1 cellular context compared by ENCODE assay signal in the genomic region with DNA sequence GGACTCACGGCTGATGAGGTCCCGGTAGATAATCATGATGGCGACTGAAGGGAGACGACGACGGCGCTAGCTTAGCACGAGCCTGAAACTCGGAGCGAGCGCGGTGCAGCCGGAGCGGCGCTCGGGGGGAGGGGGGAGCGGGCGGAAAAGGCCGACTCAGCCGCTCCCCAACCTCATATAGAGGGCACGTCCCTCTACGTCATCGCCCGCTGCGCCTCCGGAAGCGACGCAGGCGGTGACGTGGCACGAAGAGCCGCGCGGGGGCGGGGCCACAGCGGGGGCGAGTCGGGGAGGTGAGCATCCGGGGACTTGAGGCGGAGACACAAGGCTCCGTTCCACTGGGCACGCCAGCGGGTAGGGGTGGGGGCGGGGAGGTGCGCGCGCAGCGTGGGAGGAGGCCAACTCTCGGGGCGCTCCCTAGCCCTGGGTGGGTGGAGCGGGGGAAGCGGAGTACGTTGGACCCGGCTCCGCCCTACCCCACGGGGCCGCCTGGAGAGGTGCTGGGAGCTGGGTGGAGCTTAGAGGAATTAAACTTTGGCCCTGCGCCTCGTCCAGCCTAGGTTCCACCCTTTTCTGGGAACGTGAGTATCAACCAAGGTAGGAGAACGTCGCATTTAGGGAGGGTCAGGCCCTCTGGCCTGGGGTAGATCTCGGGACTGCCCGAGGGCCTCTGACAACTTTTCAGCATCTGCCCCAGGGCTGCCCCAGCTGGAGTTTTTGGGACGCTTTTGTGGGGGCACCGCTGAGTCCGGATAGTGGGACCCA.
TF ChIP-seq lines count a peak whose summit lies in the region.

A gene (minus strand): TSS at position 150 of the 765 bp plus-strand sequence. CDS start 114 bp downstream, at position 36.

TF ChIP-seq in HepG2, 621 proteins besides CTCF, POLR2A, EP300 and RAD21 (continued from another document and continues in another):
- TF ChIP-seq, protein P1, sequence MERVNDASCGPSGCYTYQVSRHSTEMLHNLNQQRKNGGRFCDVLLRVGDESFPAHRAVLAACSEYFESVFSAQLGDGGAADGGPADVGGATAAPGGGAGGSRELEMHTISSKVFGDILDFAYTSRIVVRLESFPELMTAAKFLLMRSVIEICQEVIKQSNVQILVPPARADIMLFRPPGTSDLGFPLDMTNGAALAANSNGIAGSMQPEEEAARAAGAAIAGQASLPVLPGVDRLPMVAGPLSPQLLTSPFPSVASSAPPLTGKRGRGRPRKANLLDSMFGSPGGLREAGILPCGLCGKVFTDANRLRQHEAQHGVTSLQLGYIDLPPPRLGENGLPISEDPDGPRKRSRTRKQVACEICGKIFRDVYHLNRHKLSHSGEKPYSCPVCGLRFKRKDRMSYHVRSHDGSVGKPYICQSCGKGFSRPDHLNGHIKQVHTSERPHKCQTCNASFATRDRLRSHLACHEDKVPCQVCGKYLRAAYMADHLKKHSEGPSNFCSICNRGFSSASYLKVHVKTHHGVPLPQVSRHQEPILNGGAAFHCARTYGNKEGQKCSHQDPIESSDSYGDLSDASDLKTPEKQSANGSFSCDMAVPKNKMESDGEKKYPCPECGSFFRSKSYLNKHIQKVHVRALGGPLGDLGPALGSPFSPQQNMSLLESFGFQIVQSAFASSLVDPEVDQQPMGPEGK (CRISPR knock-in tag; IDR thresholded peaks at IDR 0.05), result peak; percentile 87
- TF ChIP-seq PAWR (CRISPR knock-in tag; IDR thresholded peaks at IDR 0.05; ENCODE audit: borderline replicate concordance), result 0 out of 2 replicates have a peak, but pooled peaks have one; percentile 50
- no peak for TF ChIP-seq SNAI1 (CRISPR knock-in tag; IDR thresholded peaks at IDR 0.05; ENCODE audit: borderline replicate concordance)
- TF ChIP-seq, protein P2, sequence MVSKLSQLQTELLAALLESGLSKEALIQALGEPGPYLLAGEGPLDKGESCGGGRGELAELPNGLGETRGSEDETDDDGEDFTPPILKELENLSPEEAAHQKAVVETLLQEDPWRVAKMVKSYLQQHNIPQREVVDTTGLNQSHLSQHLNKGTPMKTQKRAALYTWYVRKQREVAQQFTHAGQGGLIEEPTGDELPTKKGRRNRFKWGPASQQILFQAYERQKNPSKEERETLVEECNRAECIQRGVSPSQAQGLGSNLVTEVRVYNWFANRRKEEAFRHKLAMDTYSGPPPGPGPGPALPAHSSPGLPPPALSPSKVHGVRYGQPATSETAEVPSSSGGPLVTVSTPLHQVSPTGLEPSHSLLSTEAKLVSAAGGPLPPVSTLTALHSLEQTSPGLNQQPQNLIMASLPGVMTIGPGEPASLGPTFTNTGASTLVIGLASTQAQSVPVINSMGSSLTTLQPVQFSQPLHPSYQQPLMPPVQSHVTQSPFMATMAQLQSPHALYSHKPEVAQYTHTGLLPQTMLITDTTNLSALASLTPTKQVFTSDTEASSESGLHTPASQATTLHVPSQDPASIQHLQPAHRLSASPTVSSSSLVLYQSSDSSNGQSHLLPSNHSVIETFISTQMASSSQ (IDR thresholded peaks at IDR 0.05; ENCODE audit: low read depth), result 0 out of 2 replicates have a peak, but pooled peaks have one; percentile 23
- TF ChIP-seq, protein P2 (CRISPR knock-in tag; IDR thresholded peaks at IDR 0.05; ENCODE audit: borderline replicate concordance), result peak; percentile 42; the same call in 1 of the 2 replicates
- TF ChIP-seq, protein P3, sequence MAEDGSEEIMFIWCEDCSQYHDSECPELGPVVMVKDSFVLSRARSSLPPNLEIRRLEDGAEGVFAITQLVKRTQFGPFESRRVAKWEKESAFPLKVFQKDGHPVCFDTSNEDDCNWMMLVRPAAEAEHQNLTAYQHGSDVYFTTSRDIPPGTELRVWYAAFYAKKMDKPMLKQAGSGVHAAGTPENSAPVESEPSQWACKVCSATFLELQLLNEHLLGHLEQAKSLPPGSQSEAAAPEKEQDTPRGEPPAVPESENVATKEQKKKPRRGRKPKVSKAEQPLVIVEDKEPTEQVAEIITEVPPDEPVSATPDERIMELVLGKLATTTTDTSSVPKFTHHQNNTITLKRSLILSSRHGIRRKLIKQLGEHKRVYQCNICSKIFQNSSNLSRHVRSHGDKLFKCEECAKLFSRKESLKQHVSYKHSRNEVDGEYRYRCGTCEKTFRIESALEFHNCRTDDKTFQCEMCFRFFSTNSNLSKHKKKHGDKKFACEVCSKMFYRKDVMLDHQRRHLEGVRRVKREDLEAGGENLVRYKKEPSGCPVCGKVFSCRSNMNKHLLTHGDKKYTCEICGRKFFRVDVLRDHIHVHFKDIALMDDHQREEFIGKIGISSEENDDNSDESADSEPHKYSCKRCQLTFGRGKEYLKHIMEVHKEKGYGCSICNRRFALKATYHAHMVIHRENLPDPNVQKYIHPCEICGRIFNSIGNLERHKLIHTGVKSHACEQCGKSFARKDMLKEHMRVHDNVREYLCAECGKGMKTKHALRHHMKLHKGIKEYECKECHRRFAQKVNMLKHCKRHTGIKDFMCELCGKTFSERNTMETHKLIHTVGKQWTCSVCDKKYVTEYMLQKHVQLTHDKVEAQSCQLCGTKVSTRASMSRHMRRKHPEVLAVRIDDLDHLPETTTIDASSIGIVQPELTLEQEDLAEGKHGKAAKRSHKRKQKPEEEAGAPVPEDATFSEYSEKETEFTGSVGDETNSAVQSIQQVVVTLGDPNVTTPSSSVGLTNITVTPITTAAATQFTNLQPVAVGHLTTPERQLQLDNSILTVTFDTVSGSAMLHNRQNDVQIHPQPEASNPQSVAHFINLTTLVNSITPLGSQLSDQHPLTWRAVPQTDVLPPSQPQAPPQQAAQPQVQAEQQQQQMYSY (CRISPR knock-in tag; IDR thresholded peaks at IDR 0.05), result no peak
- TF ChIP-seq KMT2B (CRISPR knock-in tag; IDR thresholded peaks at IDR 0.05), result peak; percentile 46
- TF ChIP-seq, protein P4, sequence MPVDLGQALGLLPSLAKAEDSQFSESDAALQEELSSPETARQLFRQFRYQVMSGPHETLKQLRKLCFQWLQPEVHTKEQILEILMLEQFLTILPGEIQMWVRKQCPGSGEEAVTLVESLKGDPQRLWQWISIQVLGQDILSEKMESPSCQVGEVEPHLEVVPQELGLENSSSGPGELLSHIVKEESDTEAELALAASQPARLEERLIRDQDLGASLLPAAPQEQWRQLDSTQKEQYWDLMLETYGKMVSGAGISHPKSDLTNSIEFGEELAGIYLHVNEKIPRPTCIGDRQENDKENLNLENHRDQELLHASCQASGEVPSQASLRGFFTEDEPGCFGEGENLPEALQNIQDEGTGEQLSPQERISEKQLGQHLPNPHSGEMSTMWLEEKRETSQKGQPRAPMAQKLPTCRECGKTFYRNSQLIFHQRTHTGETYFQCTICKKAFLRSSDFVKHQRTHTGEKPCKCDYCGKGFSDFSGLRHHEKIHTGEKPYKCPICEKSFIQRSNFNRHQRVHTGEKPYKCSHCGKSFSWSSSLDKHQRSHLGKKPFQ (CRISPR knock-in tag; IDR thresholded peaks at IDR 0.05; ENCODE audit: insufficient replicate concordance), result peak; percentile 69
- TF ChIP-seq, protein P5, sequence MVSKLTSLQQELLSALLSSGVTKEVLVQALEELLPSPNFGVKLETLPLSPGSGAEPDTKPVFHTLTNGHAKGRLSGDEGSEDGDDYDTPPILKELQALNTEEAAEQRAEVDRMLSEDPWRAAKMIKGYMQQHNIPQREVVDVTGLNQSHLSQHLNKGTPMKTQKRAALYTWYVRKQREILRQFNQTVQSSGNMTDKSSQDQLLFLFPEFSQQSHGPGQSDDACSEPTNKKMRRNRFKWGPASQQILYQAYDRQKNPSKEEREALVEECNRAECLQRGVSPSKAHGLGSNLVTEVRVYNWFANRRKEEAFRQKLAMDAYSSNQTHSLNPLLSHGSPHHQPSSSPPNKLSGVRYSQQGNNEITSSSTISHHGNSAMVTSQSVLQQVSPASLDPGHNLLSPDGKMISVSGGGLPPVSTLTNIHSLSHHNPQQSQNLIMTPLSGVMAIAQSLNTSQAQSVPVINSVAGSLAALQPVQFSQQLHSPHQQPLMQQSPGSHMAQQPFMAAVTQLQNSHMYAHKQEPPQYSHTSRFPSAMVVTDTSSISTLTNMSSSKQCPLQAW (CRISPR knock-in tag; IDR thresholded peaks at IDR 0.05), result peak; percentile 66; the same call in 1 of the 2 replicates
- TF ChIP-seq ZNF670 (CRISPR knock-in tag; IDR thresholded peaks at IDR 0.05; ENCODE audit: borderline replicate concordance), result peak; percentile 63; the same call in 1 of the 2 replicates
- TF ChIP-seq HNRNPK (IDR thresholded peaks at IDR 0.05; ENCODE audit: low read depth, low read length, poor library complexity, severe bottlenecking), result peak; percentile 83
- TF ChIP-seq ZNF510 (CRISPR knock-in tag; IDR thresholded peaks at IDR 0.05; ENCODE audit: low read depth), result 0 out of 2 replicates have a peak, but pooled peaks have one; percentile 43
- peak; percentile 1; the same call in 1 of the 2 replicates for TF ChIP-seq ZNF616 (CRISPR knock-in tag; IDR thresholded peaks at IDR 0.05; ENCODE audit: low read depth)
- TF ChIP-seq ZNF605 (CRISPR knock-in tag; IDR thresholded peaks at IDR 0.05), result peak; percentile 84
- TF ChIP-seq SOX13 (IDR thresholded peaks at IDR 0.05), result no peak
- peak in 1 of 2 experiments; percentile 11; a peak in 1 of 4 replicates for TF ChIP-seq SOX13 (CRISPR knock-in tag; conservative IDR thresholded peaks at IDR 0.05 in 1 of 2, IDR thresholded peaks at IDR 0.05 in 1 of 2)
- TF ChIP-seq, protein P6, sequence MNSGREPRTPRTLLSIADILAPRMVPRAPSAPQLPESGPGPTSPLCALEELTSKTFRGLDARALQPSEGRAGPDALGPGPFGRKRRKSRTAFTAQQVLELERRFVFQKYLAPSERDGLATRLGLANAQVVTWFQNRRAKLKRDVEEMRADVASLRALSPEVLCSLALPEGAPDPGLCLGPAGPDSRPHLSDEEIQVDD (CRISPR knock-in tag; IDR thresholded peaks at IDR 0.05; ENCODE audit: borderline replicate concordance), result no peak
- TF ChIP-seq, protein P7, sequence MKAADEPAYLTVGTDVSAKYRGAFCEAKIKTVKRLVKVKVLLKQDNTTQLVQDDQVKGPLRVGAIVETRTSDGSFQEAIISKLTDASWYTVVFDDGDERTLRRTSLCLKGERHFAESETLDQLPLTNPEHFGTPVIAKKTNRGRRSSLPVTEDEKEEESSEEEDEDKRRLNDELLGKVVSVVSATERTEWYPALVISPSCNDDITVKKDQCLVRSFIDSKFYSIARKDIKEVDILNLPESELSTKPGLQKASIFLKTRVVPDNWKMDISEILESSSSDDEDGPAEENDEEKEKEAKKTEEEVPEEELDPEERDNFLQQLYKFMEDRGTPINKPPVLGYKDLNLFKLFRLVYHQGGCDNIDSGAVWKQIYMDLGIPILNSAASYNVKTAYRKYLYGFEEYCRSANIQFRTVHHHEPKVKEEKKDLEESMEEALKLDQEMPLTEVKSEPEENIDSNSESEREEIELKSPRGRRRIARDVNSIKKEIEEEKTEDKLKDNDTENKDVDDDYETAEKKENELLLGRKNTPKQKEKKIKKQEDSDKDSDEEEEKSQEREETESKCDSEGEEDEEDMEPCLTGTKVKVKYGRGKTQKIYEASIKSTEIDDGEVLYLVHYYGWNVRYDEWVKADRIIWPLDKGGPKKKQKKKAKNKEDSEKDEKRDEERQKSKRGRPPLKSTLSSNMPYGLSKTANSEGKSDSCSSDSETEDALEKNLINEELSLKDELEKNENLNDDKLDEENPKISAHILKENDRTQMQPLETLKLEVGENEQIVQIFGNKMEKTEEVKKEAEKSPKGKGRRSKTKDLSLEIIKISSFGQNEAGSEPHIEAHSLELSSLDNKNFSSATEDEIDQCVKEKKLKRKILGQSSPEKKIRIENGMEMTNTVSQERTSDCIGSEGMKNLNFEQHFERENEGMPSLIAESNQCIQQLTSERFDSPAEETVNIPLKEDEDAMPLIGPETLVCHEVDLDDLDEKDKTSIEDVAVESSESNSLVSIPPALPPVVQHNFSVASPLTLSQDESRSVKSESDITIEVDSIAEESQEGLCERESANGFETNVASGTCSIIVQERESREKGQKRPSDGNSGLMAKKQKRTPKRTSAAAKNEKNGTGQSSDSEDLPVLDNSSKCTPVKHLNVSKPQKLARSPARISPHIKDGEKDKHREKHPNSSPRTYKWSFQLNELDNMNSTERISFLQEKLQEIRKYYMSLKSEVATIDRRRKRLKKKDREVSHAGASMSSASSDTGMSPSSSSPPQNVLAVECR (CRISPR knock-in tag; IDR thresholded peaks at IDR 0.05; ENCODE audit: borderline replicate concordance), result peak; percentile 76; the same call in 1 of the 2 replicates
- TF ChIP-seq, protein P8, sequence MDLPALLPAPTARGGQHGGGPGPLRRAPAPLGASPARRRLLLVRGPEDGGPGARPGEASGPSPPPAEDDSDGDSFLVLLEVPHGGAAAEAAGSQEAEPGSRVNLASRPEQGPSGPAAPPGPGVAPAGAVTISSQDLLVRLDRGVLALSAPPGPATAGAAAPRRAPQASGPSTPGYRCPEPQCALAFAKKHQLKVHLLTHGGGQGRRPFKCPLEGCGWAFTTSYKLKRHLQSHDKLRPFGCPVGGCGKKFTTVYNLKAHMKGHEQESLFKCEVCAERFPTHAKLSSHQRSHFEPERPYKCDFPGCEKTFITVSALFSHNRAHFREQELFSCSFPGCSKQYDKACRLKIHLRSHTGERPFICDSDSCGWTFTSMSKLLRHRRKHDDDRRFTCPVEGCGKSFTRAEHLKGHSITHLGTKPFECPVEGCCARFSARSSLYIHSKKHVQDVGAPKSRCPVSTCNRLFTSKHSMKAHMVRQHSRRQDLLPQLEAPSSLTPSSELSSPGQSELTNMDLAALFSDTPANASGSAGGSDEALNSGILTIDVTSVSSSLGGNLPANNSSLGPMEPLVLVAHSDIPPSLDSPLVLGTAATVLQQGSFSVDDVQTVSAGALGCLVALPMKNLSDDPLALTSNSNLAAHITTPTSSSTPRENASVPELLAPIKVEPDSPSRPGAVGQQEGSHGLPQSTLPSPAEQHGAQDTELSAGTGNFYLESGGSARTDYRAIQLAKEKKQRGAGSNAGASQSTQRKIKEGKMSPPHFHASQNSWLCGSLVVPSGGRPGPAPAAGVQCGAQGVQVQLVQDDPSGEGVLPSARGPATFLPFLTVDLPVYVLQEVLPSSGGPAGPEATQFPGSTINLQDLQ (CRISPR knock-in tag; IDR thresholded peaks at IDR 0.05), result peak; percentile 97
- peak; percentile 59; the same call in 1 of the 2 replicates for TF ChIP-seq TOPORS (CRISPR knock-in tag; IDR thresholded peaks at IDR 0.05)
- TF ChIP-seq MAFK (conservative IDR thresholded peaks at IDR 0.05 in 1 of 2, IDR thresholded peaks at IDR 0.05 in 1 of 2; ENCODE audit: low read length in 2 of 2), result peak; percentile 64 to 70
- TF ChIP-seq PITX1 (CRISPR knock-in tag; IDR thresholded peaks at IDR 0.05), result peak; percentile 72; the same call in 1 of the 2 replicates
- TF ChIP-seq YEATS2 (CRISPR knock-in tag; IDR thresholded peaks at IDR 0.05; ENCODE audit: borderline replicate concordance), result peak; percentile 97
- TF ChIP-seq ATM (IDR thresholded peaks at IDR 0.05; ENCODE audit: borderline replicate concordance), result no peak
- TF ChIP-seq KMT2A (CRISPR knock-in tag; IDR thresholded peaks at IDR 0.05), result peak; percentile 35; the same call in 1 of the 2 replicates
- peak; percentile 77; the same call in 1 of the 2 replicates for TF ChIP-seq ZNF501 (CRISPR knock-in tag; IDR thresholded peaks at IDR 0.05)
- peak; percentile 62 for TF ChIP-seq ZNF263 (CRISPR knock-in tag; IDR thresholded peaks at IDR 0.05)
